In the genomic region with DNA sequence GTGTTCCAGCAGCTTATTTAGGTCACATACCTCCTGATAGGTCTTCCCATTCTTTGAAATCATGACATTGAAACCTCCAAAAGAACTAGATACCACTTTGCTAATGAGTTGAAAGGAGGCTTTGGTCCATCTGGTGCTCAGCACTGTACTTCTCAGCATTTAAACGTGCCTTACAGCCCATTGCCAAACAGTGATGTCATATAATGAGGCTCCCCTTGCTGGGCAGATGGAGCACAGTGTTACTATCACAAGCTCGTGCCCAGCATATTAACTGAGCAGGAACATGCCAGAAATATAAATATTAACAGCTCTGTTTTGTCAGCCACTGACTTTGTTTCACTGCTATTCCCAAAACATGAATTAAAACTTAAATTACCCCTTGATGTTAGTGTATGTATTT, we compare ENCODE assay signal across 21 cellular contexts. TPM values are rescaled to one million over a fixed set of nuclear protein-coding genes. Genes with fewer than 3 reads are reported as not detected.
DNase-seq lines count a peak whose midpoint lies in the region; ATAC-seq and TF ChIP-seq lines count a peak whose summit lies in the region.
"Had no signal": no experiment of that assay in that cellular context is flagged by ENCODE, and none has a peak within 500 bp of the region (broad histone marks: within the 10 kb centered on the region; RNA-seq: fewer than 3 reads in every experiment).

No MANE protein-coding gene starts in this region.

- peaks cover 78% of the 10 kb centered on the region for H3K36me3 Mint-ChIP-seq in nephron progenitor cell (ENCODE audit: low read depth)

- H3K9me3 Mint-ChIP-seq in nephron progenitor cell: peaks cover 3% of the 10 kb centered on the region
- H3K9me3 Mint-ChIP-seq: activated naive CD4-positive, alpha-beta T cell treated with anti-CD3 and anti-CD28 coated beads for 36 hours; CD14-positive monocyte; GM23338 had no signal

- H3K4me3 Mint-ChIP-seq in nephron progenitor cell: no peak overlapping the region
- H3K4me3 Mint-ChIP-seq: activated naive CD4-positive, alpha-beta T cell treated with anti-CD3 and anti-CD28 coated beads for 36 hours; CD14-positive monocyte; GM23338 had no signal

- TF ChIP-seq CTCF in choroid plexus epithelial cell (conservative IDR thresholded peaks at IDR 0.05; ENCODE audit: low read depth, low read length) (no peak), nephron progenitor cell (IDR thresholded peaks at IDR 0.05) (no peak)

- DNase-seq in EL (peak; percentile 32), NCI-H2171 treated with DMSO at 0.1 percent for 48 hours (lab: John Stamatoyannopoulos, UW) (peak; percentile 84), choroid plexus epithelial cell (ENCODE audit: low read depth) (peak; percentile 29), nephron progenitor cell (no peak), SW480 (ENCODE audit: low spot score) (no peak), mesenteric fat pad (ENCODE audit: low spot score) (no peak)
- DNase-seq: activated CD4-positive, alpha-beta T cell treated with anti-CD3 and anti-CD28 coated beads for 48 hours; activated naive CD4-positive, alpha-beta T cell treated with anti-CD3 and anti-CD28 coated beads for 36 hours; DMS79 treated with DMSO at 0.1 percent for 48 hours; hippocampal formation; NCI-H1105 treated with DMSO at 0.1 percent for 48 hours; ovary; PC-9; stimulated activated CD4-positive, alpha-beta T cell treated with anti-CD3 and anti-CD28 coated beads, Interleukin-4, amount 100 ng/mL, for 4 hours had no signal

- peaks cover 15% of the 10 kb centered on the region for H3K4me1 Mint-ChIP-seq in nephron progenitor cell
- H3K4me1 Mint-ChIP-seq: GM23338 had no signal

- H3K4me3 ChIP-seq in choroid plexus epithelial cell (ENCODE audit: low read depth, low read length): no peak overlapping the region
- H3K4me3 ChIP-seq: GM23338, ovary, PC-9, SK-N-MC, skin epidermis, thoracic aorta had no signal

- peak overlapping the region; percentile 51 for H3K27ac Mint-ChIP-seq in nephron progenitor cell
- H3K27ac Mint-ChIP-seq: activated naive CD4-positive, alpha-beta T cell treated with anti-CD3 and anti-CD28 coated beads for 36 hours; GM23338 had no signal

- H3K27me3 Mint-ChIP-seq in nephron progenitor cell (ENCODE audit: low read depth, poor library complexity): no peaks in the 10 kb centered on the region

- no peak for ATAC-seq in GM19463 (IDR thresholded peaks at IDR 0.05; ENCODE audit: unreplicated experiment)
- ATAC-seq: esophagus mucosa, GM23338 had no signal

RNA-seq across cellular contexts. Expression of a gene that starts 25.5 kb away (rescaled TPM):
- total RNA-seq in mesenteric fat pad: 12.2 TPM

Comparison
In these comparisons a context has a peak if more than half of its experiments do, and no peak if none do; other contexts are left out.
1. DNase-seq: peak in EL (single experiment), NCI-H2171 treated with DMSO at 0.1 percent for 48 hours (single experiment) and choroid plexus epithelial cell (single experiment); none in nephron progenitor cell (single experiment), SW480 (single experiment) and mesenteric fat pad (single experiment).